ENCODE assay signal across 1 cellular context in the genomic region with DNA sequence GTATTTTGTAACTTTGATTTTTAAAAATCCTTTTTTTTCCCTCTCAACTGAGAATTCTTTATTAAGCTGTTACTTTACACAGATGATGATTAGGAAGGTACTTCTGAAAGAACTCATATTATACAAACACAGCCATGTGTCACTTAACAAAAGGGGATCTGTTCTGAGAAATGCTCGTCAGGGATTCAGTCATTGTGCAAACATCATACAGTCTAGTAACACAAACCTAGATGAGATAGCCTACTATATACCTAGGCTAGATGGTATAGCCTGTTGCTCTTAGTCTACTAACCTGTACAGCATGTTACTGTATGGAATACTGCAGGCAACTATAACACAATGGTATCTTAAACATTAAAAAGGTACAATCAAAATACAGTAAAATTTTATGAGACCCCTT.
TF ChIP-seq lines count a peak whose summit lies in the region.

No MANE protein-coding gene starts in this region.

TF ChIP-seq in HepG2, 621 proteins besides CTCF, POLR2A, EP300 and RAD21 (continued from another document):
- TF ChIP-seq PRDM10 (CRISPR knock-in tag; IDR thresholded peaks at IDR 0.05; ENCODE audit: low read depth) (peak; percentile 77; the same call in 1 of the 2 replicates), ZNF331 (CRISPR knock-in tag; IDR thresholded peaks at IDR 0.05) (peak; percentile 21; the same call in 1 of the 2 replicates), GATAD2A (CRISPR knock-in tag; IDR thresholded peaks at IDR 0.05) (0 out of 2 replicates have a peak, but pooled peaks have one; percentile 38), ZNF12 (CRISPR knock-in tag; IDR thresholded peaks at IDR 0.05) (peak; percentile 98), BCL6 (CRISPR knock-in tag; IDR thresholded peaks at IDR 0.05) (0 out of 2 replicates have a peak, but pooled peaks have one; percentile 50), RARA (CRISPR knock-in tag; IDR thresholded peaks at IDR 0.05) (0 out of 2 replicates have a peak, but pooled peaks have one; percentile 22), CEBPB (IDR thresholded peaks at IDR 0.05; ENCODE audit: borderline replicate concordance, low read depth, low read length) (peak; percentile 34; the same call in 1 of the 2 replicates), SAP130 (CRISPR knock-in tag; IDR thresholded peaks at IDR 0.05; ENCODE audit: low read depth) (peak; percentile 75), HHEX (CRISPR knock-in tag; IDR thresholded peaks at IDR 0.05) (no peak), FOXA3 (CRISPR knock-in tag; IDR thresholded peaks at IDR 0.05) (peak; percentile 74), SNAPC5 (CRISPR knock-in tag; IDR thresholded peaks at IDR 0.05; ENCODE audit: borderline replicate concordance) (no peak), ZBTB20 (CRISPR knock-in tag; IDR thresholded peaks at IDR 0.05; ENCODE audit: borderline replicate concordance, low read depth) (0 out of 2 replicates have a peak, but pooled peaks have one; percentile 38), KDM3A (CRISPR knock-in tag; IDR thresholded peaks at IDR 0.05; ENCODE audit: low read depth) (0 out of 2 replicates have a peak, but pooled peaks have one; percentile 10), SOX13 (IDR thresholded peaks at IDR 0.05) (no peak), SOX13 (CRISPR knock-in tag; conservative IDR thresholded peaks at IDR 0.05 in 1 of 2, IDR thresholded peaks at IDR 0.05 in 1 of 2) (peak in 1 of 2 experiments; percentile 54; a peak in 1 of 4 replicates), ZNF510 (CRISPR knock-in tag; IDR thresholded peaks at IDR 0.05; ENCODE audit: low read depth) (0 out of 2 replicates have a peak, but pooled peaks have one; percentile 42), HMG20A (CRISPR knock-in tag; IDR thresholded peaks at IDR 0.05; ENCODE audit: borderline replicate concordance) (peak; percentile 57; the same call in 1 of the 2 replicates), ZBTB39 (CRISPR knock-in tag; IDR thresholded peaks at IDR 0.05) (0 out of 2 replicates have a peak, but pooled peaks have one; percentile 47), ISL2 (CRISPR knock-in tag; IDR thresholded peaks at IDR 0.05) (no peak)
- TF ChIP-seq, protein P1, sequence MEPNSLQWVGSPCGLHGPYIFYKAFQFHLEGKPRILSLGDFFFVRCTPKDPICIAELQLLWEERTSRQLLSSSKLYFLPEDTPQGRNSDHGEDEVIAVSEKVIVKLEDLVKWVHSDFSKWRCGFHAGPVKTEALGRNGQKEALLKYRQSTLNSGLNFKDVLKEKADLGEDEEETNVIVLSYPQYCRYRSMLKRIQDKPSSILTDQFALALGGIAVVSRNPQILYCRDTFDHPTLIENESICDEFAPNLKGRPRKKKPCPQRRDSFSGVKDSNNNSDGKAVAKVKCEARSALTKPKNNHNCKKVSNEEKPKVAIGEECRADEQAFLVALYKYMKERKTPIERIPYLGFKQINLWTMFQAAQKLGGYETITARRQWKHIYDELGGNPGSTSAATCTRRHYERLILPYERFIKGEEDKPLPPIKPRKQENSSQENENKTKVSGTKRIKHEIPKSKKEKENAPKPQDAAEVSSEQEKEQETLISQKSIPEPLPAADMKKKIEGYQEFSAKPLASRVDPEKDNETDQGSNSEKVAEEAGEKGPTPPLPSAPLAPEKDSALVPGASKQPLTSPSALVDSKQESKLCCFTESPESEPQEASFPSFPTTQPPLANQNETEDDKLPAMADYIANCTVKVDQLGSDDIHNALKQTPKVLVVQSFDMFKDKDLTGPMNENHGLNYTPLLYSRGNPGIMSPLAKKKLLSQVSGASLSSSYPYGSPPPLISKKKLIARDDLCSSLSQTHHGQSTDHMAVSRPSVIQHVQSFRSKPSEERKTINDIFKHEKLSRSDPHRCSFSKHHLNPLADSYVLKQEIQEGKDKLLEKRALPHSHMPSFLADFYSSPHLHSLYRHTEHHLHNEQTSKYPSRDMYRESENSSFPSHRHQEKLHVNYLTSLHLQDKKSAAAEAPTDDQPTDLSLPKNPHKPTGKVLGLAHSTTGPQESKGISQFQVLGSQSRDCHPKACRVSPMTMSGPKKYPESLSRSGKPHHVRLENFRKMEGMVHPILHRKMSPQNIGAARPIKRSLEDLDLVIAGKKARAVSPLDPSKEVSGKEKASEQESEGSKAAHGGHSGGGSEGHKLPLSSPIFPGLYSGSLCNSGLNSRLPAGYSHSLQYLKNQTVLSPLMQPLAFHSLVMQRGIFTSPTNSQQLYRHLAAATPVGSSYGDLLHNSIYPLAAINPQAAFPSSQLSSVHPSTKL (CRISPR knock-in tag; IDR thresholded peaks at IDR 0.05): peak; percentile 54
- TF ChIP-seq, protein P2, sequence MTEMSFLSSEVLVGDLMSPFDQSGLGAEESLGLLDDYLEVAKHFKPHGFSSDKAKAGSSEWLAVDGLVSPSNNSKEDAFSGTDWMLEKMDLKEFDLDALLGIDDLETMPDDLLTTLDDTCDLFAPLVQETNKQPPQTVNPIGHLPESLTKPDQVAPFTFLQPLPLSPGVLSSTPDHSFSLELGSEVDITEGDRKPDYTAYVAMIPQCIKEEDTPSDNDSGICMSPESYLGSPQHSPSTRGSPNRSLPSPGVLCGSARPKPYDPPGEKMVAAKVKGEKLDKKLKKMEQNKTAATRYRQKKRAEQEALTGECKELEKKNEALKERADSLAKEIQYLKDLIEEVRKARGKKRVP (CRISPR knock-in tag; IDR thresholded peaks at IDR 0.05): 0 out of 4 replicates have a peak, but pooled peaks of 1 of the 2 experiments have one; percentile 4
